Comparison of ENCODE assay signal across 8 cellular contexts in genomic region chr10:72308320-72308987, GRCh38. TPM values are rescaled to one million over a fixed set of nuclear protein-coding genes. Genes with fewer than 3 reads are reported as not detected.
DNase-seq lines count a peak whose midpoint lies in the region; ATAC-seq and TF ChIP-seq lines count a peak whose summit lies in the region.

No MANE protein-coding gene starts in this region.

- H3K9me3 ChIP-seq in CD4-positive, CD25-positive, alpha-beta regulatory T cell (ENCODE audit: control insufficient read depth in 2 of 2, low read length in 2 of 2): no peaks in the 10 kb centered on the region
- no peaks in the 10 kb centered on the region for H3K9me3 ChIP-seq in MM.1S (replicated peaks; ENCODE audit: insufficient read depth, low read length)
- H3K9me3 ChIP-seq in suprapubic skin: no peaks in the 10 kb centered on the region

- H3K36me3 Mint-ChIP-seq in CD4-positive, CD25-positive, alpha-beta regulatory T cell: no peaks in the 10 kb centered on the region
- no peaks in the 10 kb centered on the region for H3K36me3 Mint-ChIP-seq in activated naive CD8-positive, alpha-beta T cell treated with anti-CD3 and anti-CD28 coated beads, Interleukin-2, amount 50 U/mL, for 24 hours (ENCODE audit: low read depth)

- H3K27me3 ChIP-seq in CD4-positive, CD25-positive, alpha-beta regulatory T cell (ENCODE audit: control insufficient read depth, insufficient read depth, low read length): no peaks in the 10 kb centered on the region
- H3K27me3 ChIP-seq in MM.1S (replicated peaks; ENCODE audit: insufficient read depth, low read length) (no peaks in the 10 kb centered on the region), suprapubic skin (no peaks in the 10 kb centered on the region)

- no peaks in the 10 kb centered on the region for H3K9me2 ChIP-seq in MM.1S (replicated peaks; ENCODE audit: insufficient read depth, low read length)

- no peaks in the 10 kb centered on the region for H4K20me1 ChIP-seq in MM.1S (ENCODE audit: insufficient read depth, low read length)

- peaks cover 11 to 68% (median 32%) of the 10 kb centered on the region in 4 donors for H3K4me1 Mint-ChIP-seq in CD4-positive, CD25-positive, alpha-beta regulatory T cell
- H3K4me1 Mint-ChIP-seq in activated naive CD8-positive, alpha-beta T cell treated with anti-CD3 and anti-CD28 coated beads, Interleukin-2, amount 50 U/mL, for 24 hours: peaks cover 83% of the 10 kb centered on the region

- peak overlapping the region; percentile 74 to 83 (median 79) for H3K27ac Mint-ChIP-seq in CD4-positive, CD25-positive, alpha-beta regulatory T cell
- H3K27ac Mint-ChIP-seq in activated naive CD8-positive, alpha-beta T cell treated with anti-CD3 and anti-CD28 coated beads, Interleukin-2, amount 50 U/mL, for 24 hours: peak overlapping the region; percentile 89

- H3F3A ChIP-seq in MM.1S (ENCODE audit: insufficient read depth, low read length): no peaks in the 10 kb centered on the region

- no peak overlapping the region for H3K4me3 ChIP-seq in CD4-positive, CD25-positive, alpha-beta regulatory T cell (ENCODE audit: low read depth, low read length)
- H3K4me3 ChIP-seq in MM.1S (ENCODE audit: low read length) (no peak overlapping the region), suprapubic skin (no peak overlapping the region)

- peak in 1 of 3 donors; percentile 44 for DNase-seq in CD4-positive, CD25-positive, alpha-beta regulatory T cell
- DNase-seq in MM.1S (peak; percentile 5), iris pigment epithelial cell (ENCODE audit: low read depth) (peak; percentile 95), suprapubic skin (ENCODE audit: low spot score in 2 of 2) (no peak), cortex of kidney (lab: John Stamatoyannopoulos, UW) (no peak), kidney glomerular epithelial cell (lab: John Stamatoyannopoulos, UW) (no peak)
- DNase-seq in activated naive CD8-positive, alpha-beta T cell treated with anti-CD3 and anti-CD28 coated beads, Interleukin-2, amount 50 U/mL, for 24 hours: peak; percentile 57
- DNase-seq in stimulated activated CD4-positive, alpha-beta T cell treated with anti-CD3 and anti-CD28 coated beads, Interleukin-12 subunit alpha, Interleukin-12 subunit beta, amount 100 ng/mL, for 4 hours: no peak

- H3K9me3 Mint-ChIP-seq in CD4-positive, CD25-positive, alpha-beta regulatory T cell: no peaks in the 10 kb centered on the region
- no peaks in the 10 kb centered on the region for H3K9me3 Mint-ChIP-seq in activated naive CD8-positive, alpha-beta T cell treated with anti-CD3 and anti-CD28 coated beads, Interleukin-2, amount 50 U/mL, for 24 hours

- H3K27me3 Mint-ChIP-seq in CD4-positive, CD25-positive, alpha-beta regulatory T cell: no peaks in the 10 kb centered on the region
- no peaks in the 10 kb centered on the region for H3K27me3 Mint-ChIP-seq in activated naive CD8-positive, alpha-beta T cell treated with anti-CD3 and anti-CD28 coated beads, Interleukin-2, amount 50 U/mL, for 24 hours

- TF ChIP-seq POLR2A in suprapubic skin (IDR thresholded peaks at IDR 0.05): no peak

- H3K4me2 ChIP-seq in MM.1S (ENCODE audit: low read depth, low read length): no peak overlapping the region

- no peak overlapping the region for H3K9ac ChIP-seq in MM.1S (ENCODE audit: low read length)

- H2AFZ ChIP-seq in MM.1S (ENCODE audit: low read length): no peak overlapping the region

- peak; percentile 22 to 48 for ATAC-seq in CD4-positive, CD25-positive, alpha-beta regulatory T cell (ENCODE audit: low read depth in 2 of 2)
- ATAC-seq in activated naive CD8-positive, alpha-beta T cell treated with anti-CD3 and anti-CD28 coated beads, Interleukin-2, amount 50 U/mL, for 24 hours: peak; percentile 78

- peaks cover 15% of the 10 kb centered on the region for H3K4me1 ChIP-seq in CD4-positive, CD25-positive, alpha-beta regulatory T cell (ENCODE audit: control insufficient read depth, insufficient read depth, low read length, poor library complexity, severe bottlenecking)
- H3K4me1 ChIP-seq in MM.1S (ENCODE audit: low read length) (no peaks in the 10 kb centered on the region), suprapubic skin (peaks cover 30% of the 10 kb centered on the region)

- no peaks in the 10 kb centered on the region for H3K79me2 ChIP-seq in MM.1S (ENCODE audit: low read length)

- TF ChIP-seq CTCF in MM.1S (IDR thresholded peaks at IDR 0.05; ENCODE audit: low read length) (no peak), suprapubic skin (IDR thresholded peaks at IDR 0.05) (no peak)

- no peaks in the 10 kb centered on the region for H3K36me3 ChIP-seq in CD4-positive, CD25-positive, alpha-beta regulatory T cell (ENCODE audit: control insufficient read depth, insufficient read depth, low read length)
- H3K36me3 ChIP-seq in MM.1S (replicated peaks; ENCODE audit: insufficient read depth, low read length) (no peaks in the 10 kb centered on the region), suprapubic skin (no peaks in the 10 kb centered on the region)

- 56% methylated on average over 7 of the region's 7 CpGs for WGBS in suprapubic skin

- no peak overlapping the region for H3K27ac ChIP-seq in CD4-positive, CD25-positive, alpha-beta regulatory T cell (ENCODE audit: insufficient read depth, low read length, poor library complexity, severe bottlenecking)
- no peak overlapping the region for H3K27ac ChIP-seq in MM.1S (ENCODE audit: low read length)
- peak overlapping the region; percentile 61 for H3K27ac ChIP-seq in suprapubic skin

- TF ChIP-seq EP300 in suprapubic skin (IDR thresholded peaks at IDR 0.05): no peak

- H3K4me3 Mint-ChIP-seq in CD4-positive, CD25-positive, alpha-beta regulatory T cell: peak overlapping the region in 2 of 4 donors; percentile 32 to 33
- H3K4me3 Mint-ChIP-seq in activated naive CD8-positive, alpha-beta T cell treated with anti-CD3 and anti-CD28 coated beads, Interleukin-2, amount 50 U/mL, for 24 hours: peak overlapping the region; percentile 2

RNA-seq across cellular contexts. Expression of gene DDIT4, which starts 34.7 kb away (rescaled TPM):
- 403 TPM for total RNA-seq in CD4-positive, CD25-positive, alpha-beta regulatory T cell
- polyA plus RNA-seq in CD4-positive, CD25-positive, alpha-beta regulatory T cell: 100 to 1,000 TPM in 1 of 4 donors, 10 to 100 TPM in 3; 62.1 to 123 (median 76.6) TPM
- 100 to 1,000 TPM; 170 to 246 (median 225) TPM for total RNA-seq in suprapubic skin

RNA-seq across cellular contexts. Expression of gene DNAJB12, which starts 46.3 kb away (rescaled TPM):
- total RNA-seq in CD4-positive, CD25-positive, alpha-beta regulatory T cell: 40.2 TPM
- 10 to 100 TPM; 17.8 to 24.4 (median 19.9) TPM for polyA plus RNA-seq in CD4-positive, CD25-positive, alpha-beta regulatory T cell
- 10 to 100 TPM; 44.0 to 61.8 (median 46.7) TPM for total RNA-seq in suprapubic skin

Comparison
In these comparisons a context has a peak if more than half of its experiments do, and no peak if none do; other contexts are left out.
1. DNase-seq: peak in MM.1S (single experiment), activated naive CD8-positive, alpha-beta T cell treated with anti-CD3 and anti-CD28 coated beads, Interleukin-2, amount 50 U/mL, for 24 hours (single experiment) and iris pigment epithelial cell (single experiment); none in suprapubic skin (0 of 2), cortex of kidney (single experiment), kidney glomerular epithelial cell (single experiment) and stimulated activated CD4-positive, alpha-beta T cell treated with anti-CD3 and anti-CD28 coated beads, Interleukin-12 subunit alpha, Interleukin-12 subunit beta, amount 100 ng/mL, for 4 hours (single experiment).